ENCODE assay signal across 25 cellular contexts in the genomic region with DNA sequence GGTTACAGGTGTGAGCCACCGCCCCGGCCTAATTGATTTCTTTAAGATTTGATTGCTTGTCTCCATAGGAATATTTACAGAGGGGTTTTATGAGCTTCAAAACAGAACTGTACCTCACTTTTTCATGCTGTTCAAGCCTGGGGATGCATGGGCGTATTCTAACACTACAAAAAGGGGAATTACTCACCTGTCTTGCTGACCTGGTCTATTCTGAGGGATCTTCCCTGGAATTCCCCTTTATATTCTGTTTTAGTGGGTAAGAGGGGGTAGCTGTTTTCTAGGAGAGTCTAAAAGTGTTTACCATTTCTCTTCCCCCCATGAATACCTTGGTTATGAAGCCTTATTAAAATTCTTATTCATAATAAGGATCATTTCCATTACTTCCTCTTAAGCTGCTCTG. TPM values are rescaled to one million over a fixed set of nuclear protein-coding genes. Genes with fewer than 3 reads are reported as not detected.
DNase-seq lines count a peak whose midpoint lies in the region; ATAC-seq, FAIRE-seq and TF ChIP-seq lines count a peak whose summit lies in the region.
"Had no signal": no experiment of that assay in that cellular context is flagged by ENCODE, and none has a peak within 500 bp of the region (broad histone marks: within the 10 kb centered on the region; RNA-seq: fewer than 3 reads in every experiment).

No MANE protein-coding gene starts in this region.

- no peak overlapping the region for H4K8ac ChIP-seq in H9 (replicated peaks; ENCODE audit: insufficient read length, low read depth, low read length)

- H3T11ph ChIP-seq in H9 (ENCODE audit: low read length), result no peak overlapping the region

- H3K4me1 ChIP-seq in H9 (ENCODE audit: insufficient read depth, low read length), result no peaks in the 10 kb centered on the region
- H3K4me1 ChIP-seq: BE2C, Peyer's patch, SJSA1 had no signal

- no peak overlapping the region for H3K23ac ChIP-seq in H9 (ENCODE audit: insufficient read length, low read depth, low read length)

- H3K79me2 ChIP-seq in H9 (ENCODE audit: insufficient read depth, low read length), result no peaks in the 10 kb centered on the region

- ATAC-seq in GM18861 (IDR thresholded peaks at IDR 0.05; ENCODE audit: unreplicated experiment), result no peak
- ATAC-seq: Right ventricle myocardium inferior had no signal

- H2AK5ac ChIP-seq in H9 (ENCODE audit: insufficient read length, low read length), result no peak overlapping the region

- no peak overlapping the region for H3K14ac ChIP-seq in H9 (ENCODE audit: insufficient read depth, low read length)

- H3K4ac ChIP-seq in H9 (ENCODE audit: low read depth, low read length), result no peak overlapping the region

- no peak for FAIRE-seq in bronchial epithelial cell (lab: Jason Lieb, UNC)
- FAIRE-seq: H1 had no signal

- H3K27ac ChIP-seq in C4-2B, result peak overlapping the region; percentile 74; the same call in 1 of the 2 replicates
- H3K27ac ChIP-seq in H9 (ENCODE audit: insufficient read length, low read depth, low read length), result no peak overlapping the region
- H3K27ac ChIP-seq: Peyer's patch, SJSA1 had no signal

- H3K27me3 Mint-ChIP-seq in H9 (ENCODE audit: low read depth) (no peaks in the 10 kb centered on the region), mesothelial cell of epicardium (ENCODE audit: low read depth) (no peaks in the 10 kb centered on the region)
- H3K27me3 Mint-ChIP-seq: CD4-positive, CD25-positive, alpha-beta regulatory T cell had no signal

- H3K56ac ChIP-seq in H9 (ENCODE audit: insufficient read length, low read depth, low read length), result no peak overlapping the region

- H4K5ac ChIP-seq in H9 (ENCODE audit: insufficient read length, low read depth, low read length), result no peak overlapping the region

- H4K20me1 ChIP-seq in H9 (ENCODE audit: control insufficient read depth, insufficient read depth, insufficient read length), result no peaks in the 10 kb centered on the region

- no peak overlapping the region for H2BK120ac ChIP-seq in H9 (ENCODE audit: low read depth, low read length, poor library complexity, severe bottlenecking)

- H3K9me3 Mint-ChIP-seq in H9 (no peaks in the 10 kb centered on the region), mesothelial cell of epicardium (no peaks in the 10 kb centered on the region)
- H3K9me3 Mint-ChIP-seq: CD4-positive, CD25-positive, alpha-beta regulatory T cell had no signal

- H3K27me3 ChIP-seq in H9 (ENCODE audit: insufficient read depth, low read length) (no peaks in the 10 kb centered on the region), bronchial epithelial cell (ENCODE audit: control insufficient read depth, insufficient read depth, low read length) (no peaks in the 10 kb centered on the region)
- H3K27me3 ChIP-seq: BE2C, Peyer's patch, SJSA1 had no signal

- H3K4me2 ChIP-seq in H9 (ENCODE audit: insufficient read depth, insufficient read length, low read length), result no peak overlapping the region

- H3K18ac ChIP-seq in H9 (ENCODE audit: insufficient read length, low read depth, low read length), result no peak overlapping the region

- no peak overlapping the region for H2BK5ac ChIP-seq in H9 (ENCODE audit: insufficient read length, low read length)

- H3K36me3 ChIP-seq in bronchial epithelial cell (ENCODE audit: control insufficient read depth, insufficient read depth, low read length), result peaks cover 3% of the 10 kb centered on the region

- no peak overlapping the region for H3K4me3 ChIP-seq in bronchial epithelial cell (ENCODE audit: low read depth, low read length)
- H3K4me3 ChIP-seq: Peyer's patch, SJSA1 had no signal

- no peak overlapping the region for H2BK15ac ChIP-seq in H9 (ENCODE audit: low read depth, low read length)

- H3K9me3 ChIP-seq in H9 (ENCODE audit: control insufficient read depth, low read depth, low read length), result no peaks in the 10 kb centered on the region
- H3K9me3 ChIP-seq: BE2C, Peyer's patch, SJSA1 had no signal

- no peaks in the 10 kb centered on the region for H3K23me2 ChIP-seq in H9 (ENCODE audit: insufficient read length, low read depth, low read length, poor library complexity, severe bottlenecking)

- H3K36me3 Mint-ChIP-seq in H9 (ENCODE audit: insufficient read depth in 1 of 3, low read depth in 3 of 3), result peaks cover 0 to 13% (median 2%) of the 10 kb centered on the region in 3 experiments; a peak in 3 of 7 replicates
- H3K36me3 Mint-ChIP-seq in mesothelial cell of epicardium, result peaks cover 17% of the 10 kb centered on the region

- no peak for DNase-seq in H9
- peak; percentile 36 for DNase-seq in bronchial epithelial cell (ENCODE audit: low read depth)
- no peak for DNase-seq in mesothelial cell of epicardium (ENCODE audit: low spot score in 2 of 2, unreplicated experiment in 2 of 2)
- DNase-seq in cerebellum (ENCODE audit: low spot score), result no peak
- DNase-seq in EL, result no peak
- no peak for DNase-seq in SKM-1 (lab: John Stamatoyannopoulos, UW; ENCODE audit: unreplicated experiment)
- DNase-seq: BE2C; CD4-positive, CD25-positive, alpha-beta regulatory T cell; DMS79; Karpas-422; NCI-H1417; NCI-H1694 treated with DMSO at 0.1 percent for 48 hours; NCI-H2081 treated with DMSO at 0.1 percent for 48 hours; NCI-H2171 treated with DMSO at 0.1 percent for 48 hours; NCI-H524 treated with DMSO at 0.1 percent for 48 hours; NCI-H82; Peyer's patch had no signal

- no peak overlapping the region for H2BK20ac ChIP-seq in H9 (ENCODE audit: low read depth, low read length, poor library complexity, severe bottlenecking)

- H2AFZ ChIP-seq in H9 (ENCODE audit: low read length), result no peak overlapping the region

- H3K79me1 ChIP-seq in H9 (ENCODE audit: insufficient read depth, low read depth, low read length, poor library complexity, severe bottlenecking), result no peaks in the 10 kb centered on the region

- no peak overlapping the region for H2BK12ac ChIP-seq in H9 (ENCODE audit: insufficient read length, low read depth, low read length)

- no peak overlapping the region for H3K9ac ChIP-seq in H9 (ENCODE audit: extremely low read depth, insufficient read length, low read length)

- TF ChIP-seq CTCF in C4-2B (conservative IDR thresholded peaks at IDR 0.05), result no peak
- TF ChIP-seq CTCF in H9 (conservative IDR thresholded peaks at IDR 0.05), result no peak
- no peak for TF ChIP-seq CTCF in bronchial epithelial cell (IDR thresholded peaks at IDR 0.05; ENCODE audit: insufficient read depth, low read length, severe bottlenecking)
- TF ChIP-seq CTCF in mesothelial cell of epicardium (IDR thresholded peaks at IDR 0.05; ENCODE audit: unreplicated experiment), result no peak

- H3K27ac Mint-ChIP-seq in H9 (peak overlapping the region in 2 of 3 experiments; percentile 15 to 68; a peak in 3 of 7 replicates), mesothelial cell of epicardium (peak overlapping the region; percentile 53)
- H3K27ac Mint-ChIP-seq: CD4-positive, CD25-positive, alpha-beta regulatory T cell had no signal

- WGBS in H9 (ENCODE audit: extremely low coverage, insufficient read length, low lambda C conversion rate), result no CpG with 5 or more reads among the region's 3 CpGs

- H3K4me3 Mint-ChIP-seq in H9, result no peak overlapping the region
- H3K4me3 Mint-ChIP-seq in mesothelial cell of epicardium, result no peak overlapping the region
- H3K4me3 Mint-ChIP-seq: CD4-positive, CD25-positive, alpha-beta regulatory T cell had no signal

- no peak overlapping the region for H4K91ac ChIP-seq in H9 (ENCODE audit: insufficient read length, low read depth, low read length)

- H3K4me1 Mint-ChIP-seq in H9 (peaks cover 9 to 12% of the 10 kb centered on the region in 2 experiments), mesothelial cell of epicardium (peaks cover 10% of the 10 kb centered on the region)

RNA-seq across cellular contexts. Expression of gene NME9, which starts 48.1 kb away (rescaled TPM):
- total RNA-seq in H9 (2021) (not detected in 2 replicates), bronchial epithelial cell (under 0.01 TPM in 1 of 2 replicates, not detected in the other), mesothelial cell of epicardium (0.34 to 1.1 TPM (median 0.44 TPM) in 3 replicates), cerebellum (6.4 TPM)
- total RNA-seq: A673; CD4-positive, CD25-positive, alpha-beta regulatory T cell; H1; M059J; OCI-LY7; Peyer's patch; Right ventricle myocardium inferior had no signal
